Comparison of ENCODE assay signal across 1 cellular context in the genomic region with DNA sequence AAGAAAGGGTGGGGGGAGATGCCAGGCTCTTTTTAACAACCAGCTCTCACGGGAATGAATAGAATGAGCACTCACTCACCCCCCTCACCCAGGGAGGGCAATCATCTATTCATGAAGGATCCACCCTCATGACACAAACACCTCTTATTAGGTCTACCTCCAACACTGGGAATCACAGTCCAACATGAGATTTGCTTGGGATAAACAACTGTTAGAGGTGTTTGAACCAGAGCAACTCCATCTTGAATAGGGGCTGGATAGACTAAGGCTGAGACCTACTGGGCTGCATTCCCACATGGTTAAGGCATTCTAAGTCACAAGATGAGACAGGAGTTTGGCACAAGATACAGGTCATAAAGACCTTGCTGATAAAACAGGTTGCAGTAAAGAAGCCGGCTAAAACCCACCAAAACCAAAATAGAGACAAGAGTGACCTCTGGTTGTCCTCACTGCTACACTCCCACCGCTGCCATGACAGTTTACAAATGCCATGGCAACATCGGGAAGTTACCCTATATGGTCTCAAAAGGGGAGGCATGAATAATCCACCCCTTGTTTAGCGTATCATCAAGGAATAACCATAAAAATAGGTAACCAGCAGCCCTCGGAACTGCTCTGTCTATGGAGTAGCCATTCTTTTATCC.
A peak's percentile ranks its signal among the peaks of the same experiment; 100 is the strongest.
TF ChIP-seq lines count a peak whose summit lies in the region.

No MANE protein-coding gene starts in this region.

TF ChIP-seq in WTC11, 78 proteins besides CTCF, POLR2A, EP300 and RAD21:
- TF ChIP-seq, protein P1, sequence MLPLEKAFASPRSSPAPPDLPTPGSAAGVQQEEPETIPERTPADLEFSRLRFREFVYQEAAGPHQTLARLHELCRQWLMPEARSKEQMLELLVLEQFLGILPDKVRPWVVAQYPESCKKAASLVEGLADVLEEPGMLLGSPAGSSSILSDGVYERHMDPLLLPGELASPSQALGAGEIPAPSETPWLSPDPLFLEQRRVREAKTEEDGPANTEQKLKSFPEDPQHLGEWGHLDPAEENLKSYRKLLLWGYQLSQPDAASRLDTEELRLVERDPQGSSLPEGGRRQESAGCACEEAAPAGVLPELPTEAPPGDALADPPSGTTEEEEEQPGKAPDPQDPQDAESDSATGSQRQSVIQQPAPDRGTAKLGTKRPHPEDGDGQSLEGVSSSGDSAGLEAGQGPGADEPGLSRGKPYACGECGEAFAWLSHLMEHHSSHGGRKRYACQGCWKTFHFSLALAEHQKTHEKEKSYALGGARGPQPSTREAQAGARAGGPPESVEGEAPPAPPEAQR (CRISPR knock-in tag; IDR thresholded peaks at IDR 0.05) = peak; percentile 64; the same call in 1 of the 2 replicates
